In genomic region chr3:57169872-57170623, GRCh38 we compare ENCODE assay signal across 8 cellular contexts. TPM values are rescaled to one million over a fixed set of nuclear protein-coding genes. Genes with fewer than 3 reads are reported as not detected.
DNase-seq lines count a peak whose midpoint lies in the region; ATAC-seq, FAIRE-seq and TF ChIP-seq lines count a peak whose summit lies in the region.

No MANE protein-coding gene starts in this region.

- H3K27me3 ChIP-seq in HL-60 (ENCODE audit: insufficient read depth, poor library complexity, severe bottlenecking): peaks cover 17% of the 10 kb centered on the region

- no peak overlapping the region for H3K27ac Mint-ChIP-seq in activated T-helper 2 cell treated with anti-CD3 and anti-CD28 coated beads, Interferon-gamma antibody, Interleukin-2, Interleukin-4, amounts not matched to agents 10 μg/mL and 5 μg/mL and 100 μg/mL, durations not matched to agents 14 hours and 24 hours and 36 hours
- no peak overlapping the region for H3K27ac Mint-ChIP-seq in nephron progenitor cell
- H3K27ac Mint-ChIP-seq in stimulated activated naive CD8-positive, alpha-beta T cell treated with anti-CD3 and anti-CD28 coated beads, Interleukin-15, amount 100 ng/mL, for 72 hours: no peak overlapping the region

- peaks cover 56% of the 10 kb centered on the region for H3K27me3 Mint-ChIP-seq in activated T-helper 2 cell treated with anti-CD3 and anti-CD28 coated beads, Interferon-gamma antibody, Interleukin-2, Interleukin-4, amounts not matched to agents 10 μg/mL and 5 μg/mL and 100 μg/mL, durations not matched to agents 14 hours and 24 hours and 36 hours (ENCODE audit: low read depth)
- H3K27me3 Mint-ChIP-seq in nephron progenitor cell (ENCODE audit: low read depth, poor library complexity): peaks cover 4% of the 10 kb centered on the region
- H3K27me3 Mint-ChIP-seq in stimulated activated naive CD8-positive, alpha-beta T cell treated with anti-CD3 and anti-CD28 coated beads, Interleukin-15, amount 100 ng/mL, for 72 hours: peaks cover 81% of the 10 kb centered on the region

- H3K4me3 Mint-ChIP-seq in activated T-helper 2 cell treated with anti-CD3 and anti-CD28 coated beads, Interferon-gamma antibody, Interleukin-2, Interleukin-4, amounts not matched to agents 10 μg/mL and 5 μg/mL and 100 μg/mL, durations not matched to agents 14 hours and 24 hours and 36 hours (ENCODE audit: low read depth): peak overlapping the region; percentile 60
- peak overlapping the region; percentile 61 for H3K4me3 Mint-ChIP-seq in nephron progenitor cell
- H3K4me3 Mint-ChIP-seq in stimulated activated naive CD8-positive, alpha-beta T cell treated with anti-CD3 and anti-CD28 coated beads, Interleukin-15, amount 100 ng/mL, for 72 hours: peak overlapping the region; percentile 61 to 80

- ATAC-seq in GM19035 (IDR thresholded peaks at IDR 0.05; ENCODE audit: unreplicated experiment): peak; percentile 72
- peak; percentile 90 for ATAC-seq in stimulated activated naive CD8-positive, alpha-beta T cell treated with anti-CD3 and anti-CD28 coated beads, Interleukin-15, amount 100 ng/mL, for 72 hours

- H3K4me3 ChIP-seq in HL-60 (replicated peaks; ENCODE audit: insufficient read depth, low read length): peak overlapping the region; percentile 45
- H3K4me3 ChIP-seq in fibroblast of the aortic adventitia (ENCODE audit: low read depth, low read length): peak overlapping the region; percentile 62

- peak; percentile 85 for DNase-seq in Ammon's horn (ENCODE audit: low spot score)
- DNase-seq in HL-60 (ENCODE audit: low read depth in 1 of 2, low spot score in 1 of 2): peak; percentile 32 to 67
- DNase-seq in RCC 7860 (ENCODE audit: low spot score): peak; percentile 28
- DNase-seq in activated T-helper 2 cell treated with anti-CD3 and anti-CD28 coated beads, Interferon-gamma antibody, Interleukin-2, Interleukin-4, amounts not matched to agents 10 μg/mL and 5 μg/mL and 100 μg/mL, durations not matched to agents 14 hours and 24 hours and 36 hours (ENCODE audit: low spot score): peak; percentile 40
- DNase-seq in fibroblast of the aortic adventitia (ENCODE audit: low read depth): peak; percentile 64
- DNase-seq in nephron progenitor cell: peak; percentile 92
- peak; percentile 67 to 68 for DNase-seq in stimulated activated naive CD8-positive, alpha-beta T cell treated with anti-CD3 and anti-CD28 coated beads, Interleukin-15, amount 100 ng/mL, for 72 hours

- H3K27ac ChIP-seq in HL-60 (replicated peaks): no peak overlapping the region

- H3K4me1 Mint-ChIP-seq in activated T-helper 2 cell treated with anti-CD3 and anti-CD28 coated beads, Interferon-gamma antibody, Interleukin-2, Interleukin-4, amounts not matched to agents 10 μg/mL and 5 μg/mL and 100 μg/mL, durations not matched to agents 14 hours and 24 hours and 36 hours (ENCODE audit: low read depth): peaks cover 2% of the 10 kb centered on the region
- peaks cover 49% of the 10 kb centered on the region for H3K4me1 Mint-ChIP-seq in nephron progenitor cell
- H3K4me1 Mint-ChIP-seq in stimulated activated naive CD8-positive, alpha-beta T cell treated with anti-CD3 and anti-CD28 coated beads, Interleukin-15, amount 100 ng/mL, for 72 hours: peaks cover 6% of the 10 kb centered on the region

- peak; percentile 52 for TF ChIP-seq CTCF in HL-60 (IDR thresholded peaks at IDR 0.05; ENCODE audit: insufficient read depth, low read length)
- peak; percentile 77 for TF ChIP-seq CTCF in fibroblast of the aortic adventitia (IDR thresholded peaks at IDR 0.05; ENCODE audit: insufficient read depth, low read length)
- TF ChIP-seq CTCF in nephron progenitor cell (IDR thresholded peaks at IDR 0.05): peak; percentile 80

- intact Hi-C loops in activated T-helper 2 cell treated with anti-CD3 and anti-CD28 coated beads, Interferon-gamma antibody, Interleukin-2, Interleukin-4, amounts not matched to agents 10 μg/mL and 5 μg/mL and 100 μg/mL, durations not matched to agents 14 hours and 24 hours and 36 hours (cut with micrococcal nuclease): loop anchor here (5.0 kb wide), 2 partner anchors 57 to 387 kb away; partner anchors contain the start of genes APPL1 and PDE12

- FAIRE-seq in RCC 7860 (lab: Jason Lieb, UNC): no peak

- no peaks in the 10 kb centered on the region for H3K36me3 Mint-ChIP-seq in activated T-helper 2 cell treated with anti-CD3 and anti-CD28 coated beads, Interferon-gamma antibody, Interleukin-2, Interleukin-4, amounts not matched to agents 10 μg/mL and 5 μg/mL and 100 μg/mL, durations not matched to agents 14 hours and 24 hours and 36 hours (ENCODE audit: low read depth)
- H3K36me3 Mint-ChIP-seq in nephron progenitor cell (ENCODE audit: low read depth): no peaks in the 10 kb centered on the region

- H3K9me3 Mint-ChIP-seq in activated T-helper 2 cell treated with anti-CD3 and anti-CD28 coated beads, Interferon-gamma antibody, Interleukin-2, Interleukin-4, amounts not matched to agents 10 μg/mL and 5 μg/mL and 100 μg/mL, durations not matched to agents 14 hours and 24 hours and 36 hours: no peaks in the 10 kb centered on the region
- no peaks in the 10 kb centered on the region for H3K9me3 Mint-ChIP-seq in nephron progenitor cell
- no peaks in the 10 kb centered on the region for H3K9me3 Mint-ChIP-seq in stimulated activated naive CD8-positive, alpha-beta T cell treated with anti-CD3 and anti-CD28 coated beads, Interleukin-15, amount 100 ng/mL, for 72 hours

RNA-seq across cellular contexts. Expression of gene IL17RD, which starts 4.9 kb away (rescaled TPM):
- total RNA-seq in activated T-helper 2 cell treated with anti-CD3 and anti-CD28 coated beads, Interferon-gamma antibody, Interleukin-2, Interleukin-4, amounts not matched to agents 10 μg/mL and 5 μg/mL and 100 μg/mL, durations not matched to agents 14 hours and 24 hours and 36 hours: 0.07 and 0.09 TPM in 2 replicates
- 9.5 and 13.6 TPM in 2 replicates for total RNA-seq in fibroblast of the aortic adventitia (ENCODE audit: low replicate concordance)

RNA-seq across cellular contexts. Expression of gene HESX1, which starts 29.7 kb away (rescaled TPM):
- total RNA-seq in activated T-helper 2 cell treated with anti-CD3 and anti-CD28 coated beads, Interferon-gamma antibody, Interleukin-2, Interleukin-4, amounts not matched to agents 10 μg/mL and 5 μg/mL and 100 μg/mL, durations not matched to agents 14 hours and 24 hours and 36 hours: 0.30 and 0.43 TPM in 2 replicates
- total RNA-seq in fibroblast of the aortic adventitia (ENCODE audit: low replicate concordance): 0.81 and 2.4 TPM in 2 replicates

RNA-seq across cellular contexts. Expression of gene APPL1, which starts 57.5 kb away (rescaled TPM):
- 40.7 and 43.8 TPM in 2 replicates for total RNA-seq in activated T-helper 2 cell treated with anti-CD3 and anti-CD28 coated beads, Interferon-gamma antibody, Interleukin-2, Interleukin-4, amounts not matched to agents 10 μg/mL and 5 μg/mL and 100 μg/mL, durations not matched to agents 14 hours and 24 hours and 36 hours
- 28.8 and 69.1 TPM in 2 replicates for total RNA-seq in fibroblast of the aortic adventitia (ENCODE audit: low replicate concordance)

Comparison
In these comparisons a context has a peak if more than half of its experiments do, and no peak if none do; other contexts are left out.
1. DNase-seq: peak in every context shown above with its lines; median percentile 92 in nephron progenitor cell; 85 in Ammon's horn; 68 in stimulated activated naive CD8-positive, alpha-beta T cell treated with anti-CD3 and anti-CD28 coated beads, Interleukin-15, amount 100 ng/mL, for 72 hours; 64 in fibroblast of the aortic adventitia; 50 in HL-60; 40 in activated T-helper 2 cell treated with anti-CD3 and anti-CD28 coated beads, Interferon-gamma antibody, Interleukin-2, Interleukin-4, amounts not matched to agents 10 μg/mL and 5 μg/mL and 100 μg/mL, durations not matched to agents 14 hours and 24 hours and 36 hours; 28 in RCC 7860.